Comparison of ENCODE assay signal across 24 cellular contexts in the genomic region with DNA sequence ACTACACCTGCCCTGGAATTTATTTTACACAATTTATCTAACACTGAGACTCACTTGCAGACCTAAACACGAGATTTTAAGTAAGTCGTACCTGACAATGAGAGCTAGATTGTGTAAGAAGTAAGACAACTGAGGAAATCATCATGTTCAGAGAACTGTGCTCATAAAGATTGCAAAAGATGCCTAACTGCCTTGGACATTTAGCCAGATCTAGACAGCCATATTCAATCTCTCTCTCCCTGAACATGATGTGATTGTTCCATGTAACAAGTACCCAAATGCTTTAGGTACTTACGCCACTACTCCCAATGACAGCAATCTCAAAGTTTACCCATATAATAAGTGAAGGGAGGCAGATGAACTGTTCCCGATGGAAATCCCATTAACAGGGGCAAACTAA.
"Had no signal": no experiment of that assay in that cellular context is flagged by ENCODE, and none has a peak within 500 bp of the region (broad histone marks: within the 10 kb centered on the region; RNA-seq: fewer than 3 reads in every experiment).

No MANE protein-coding gene starts in this region.

- H3K4me3 ChIP-seq: neural progenitor cell, ovary, psoas muscle, sigmoid colon, testis, tibial artery had no signal

- FAIRE-seq: frontal cortex, kidney had no signal

- H3K4me1 Mint-ChIP-seq: naive thymus-derived CD4-positive, alpha-beta T cell; nephron; stimulated activated effector memory CD8-positive, alpha-beta T cell treated with anti-CD3 and anti-CD28 coated beads, Interleukin-12 subunit alpha, Interleukin-12 subunit beta, amount 100 ng/mL, for 72 hours had no signal

- DNase-seq: cortex of kidney; effector memory CD8-positive, alpha-beta T cell; hypothalamus; kidney; mammary epithelial cell; midbrain; naive thymus-derived CD4-positive, alpha-beta T cell; ovary; posterior cingulate gyrus; psoas muscle; right cardiac atrium; sigmoid colon; stimulated activated CD4-positive, alpha-beta T cell treated with anti-CD3 and anti-CD28 coated beads, Interleukin-2, amount 100 ng/mL, for 24 hours; stimulated activated CD4-positive, alpha-beta T cell treated with anti-CD3 and anti-CD28 coated beads, Interleukin-4, amount 100 ng/mL, for 24 hours; stimulated activated naive CD4-positive, alpha-beta T cell treated with Interleukin-2 at 50 U/mL for 16 hours; substantia nigra; testis; tibial artery had no signal

- H3K27ac Mint-ChIP-seq: effector memory CD8-positive, alpha-beta T cell; naive thymus-derived CD4-positive, alpha-beta T cell; nephron; neural progenitor cell; stimulated activated effector memory CD8-positive, alpha-beta T cell treated with anti-CD3 and anti-CD28 coated beads, Interleukin-12 subunit alpha, Interleukin-12 subunit beta, amount 100 ng/mL, for 72 hours; type B pancreatic cell had no signal

- H3K36me3 Mint-ChIP-seq: stimulated activated effector memory CD8-positive, alpha-beta T cell treated with anti-CD3 and anti-CD28 coated beads, Interleukin-12 subunit alpha, Interleukin-12 subunit beta, amount 100 ng/mL, for 72 hours had no signal

- H3K9me3 ChIP-seq: ovary, psoas muscle, sigmoid colon, testis, tibial artery had no signal

- H3K9me3 Mint-ChIP-seq: effector memory CD8-positive, alpha-beta T cell; nephron; stimulated activated effector memory CD8-positive, alpha-beta T cell treated with anti-CD3 and anti-CD28 coated beads, Interleukin-12 subunit alpha, Interleukin-12 subunit beta, amount 100 ng/mL, for 72 hours had no signal

- H3K27ac ChIP-seq: neural progenitor cell, ovary, psoas muscle, sigmoid colon, testis, tibial artery had no signal

- H3K4me3 Mint-ChIP-seq: effector memory CD8-positive, alpha-beta T cell; naive thymus-derived CD4-positive, alpha-beta T cell; nephron; neural progenitor cell; stimulated activated effector memory CD8-positive, alpha-beta T cell treated with anti-CD3 and anti-CD28 coated beads, Interleukin-12 subunit alpha, Interleukin-12 subunit beta, amount 100 ng/mL, for 72 hours; type B pancreatic cell had no signal

- H3K27me3 ChIP-seq: neural progenitor cell, ovary, sigmoid colon, testis, tibial artery had no signal

- H3K4me1 ChIP-seq: neural progenitor cell, psoas muscle, sigmoid colon, testis, tibial artery had no signal

- H3K9ac ChIP-seq: neural progenitor cell had no signal

- ATAC-seq: effector memory CD8-positive, alpha-beta T cell; left lobe of liver; naive thymus-derived CD4-positive, alpha-beta T cell; psoas muscle; right cardiac atrium; stimulated activated effector memory CD8-positive, alpha-beta T cell treated with anti-CD3 and anti-CD28 coated beads, Interleukin-12 subunit alpha, Interleukin-12 subunit beta, amount 100 ng/mL, for 72 hours had no signal

- H2AFZ ChIP-seq: neural progenitor cell had no signal

- H3K36me3 ChIP-seq: neural progenitor cell, ovary, sigmoid colon, tibial artery had no signal

- H3K4me2 ChIP-seq: neural progenitor cell had no signal
